ENCODE assay signal across 20 cellular contexts in genomic region chr20:16143596-16143995, GRCh38.
"Had no signal": no experiment of that assay in that cellular context is flagged by ENCODE, and none has a peak within 500 bp of the region (broad histone marks: within the 10 kb centered on the region; RNA-seq: fewer than 3 reads in every experiment).

No MANE protein-coding gene starts in this region.

- H3K36me3 Mint-ChIP-seq: mesothelial cell of epicardium had no signal

- H3K4me1 Mint-ChIP-seq: mesothelial cell of epicardium had no signal

- ATAC-seq: gastrocnemius medialis, heart right ventricle, left cardiac atrium, left lung, left ventricle myocardium superior, lower lobe of right lung, mucosa of descending colon had no signal

- DNase-seq: dermis blood vessel endothelial cell; dorsolateral prefrontal cortex; effector CD4-positive, alpha-beta T cell; effector memory CD4-positive, alpha-beta T cell; foreskin melanocyte; gastrocnemius medialis; glutamatergic neuron; head of caudate nucleus; heart right ventricle; hippocampal formation; left cardiac atrium; left lung; left ventricle myocardium superior; lower lobe of right lung; mesenchymal stem cell; mucosa of descending colon; naive B cell had no signal

- H3K9me3 ChIP-seq: esophagus muscularis mucosa, gastrocnemius medialis, lower lobe of right lung, mucosa of descending colon had no signal

- H3K4me3 ChIP-seq: coronary artery, dorsolateral prefrontal cortex, esophagus muscularis mucosa, gastrocnemius medialis, heart right ventricle, left lung, lower lobe of right lung, mucosa of descending colon had no signal

- H3K27me3 ChIP-seq: dorsolateral prefrontal cortex, esophagus muscularis mucosa, gastrocnemius medialis, heart right ventricle, left lung had no signal

- H3K36me3 ChIP-seq: esophagus muscularis mucosa, gastrocnemius medialis, heart right ventricle, left lung, lower lobe of right lung had no signal

- H3K27ac Mint-ChIP-seq: mesothelial cell of epicardium, naive B cell had no signal

- H3K27me3 Mint-ChIP-seq: naive B cell had no signal

- H3K4me3 Mint-ChIP-seq: mesothelial cell of epicardium had no signal

- H3K27ac ChIP-seq: coronary artery, dorsolateral prefrontal cortex, esophagus muscularis mucosa, gastrocnemius medialis, heart right ventricle, left lung, lower lobe of right lung had no signal

- H3K4me1 ChIP-seq: esophagus muscularis mucosa, gastrocnemius medialis, heart right ventricle, left lung, lower lobe of right lung had no signal
